ENCODE assay signal across 8 cellular contexts in the genomic region with DNA sequence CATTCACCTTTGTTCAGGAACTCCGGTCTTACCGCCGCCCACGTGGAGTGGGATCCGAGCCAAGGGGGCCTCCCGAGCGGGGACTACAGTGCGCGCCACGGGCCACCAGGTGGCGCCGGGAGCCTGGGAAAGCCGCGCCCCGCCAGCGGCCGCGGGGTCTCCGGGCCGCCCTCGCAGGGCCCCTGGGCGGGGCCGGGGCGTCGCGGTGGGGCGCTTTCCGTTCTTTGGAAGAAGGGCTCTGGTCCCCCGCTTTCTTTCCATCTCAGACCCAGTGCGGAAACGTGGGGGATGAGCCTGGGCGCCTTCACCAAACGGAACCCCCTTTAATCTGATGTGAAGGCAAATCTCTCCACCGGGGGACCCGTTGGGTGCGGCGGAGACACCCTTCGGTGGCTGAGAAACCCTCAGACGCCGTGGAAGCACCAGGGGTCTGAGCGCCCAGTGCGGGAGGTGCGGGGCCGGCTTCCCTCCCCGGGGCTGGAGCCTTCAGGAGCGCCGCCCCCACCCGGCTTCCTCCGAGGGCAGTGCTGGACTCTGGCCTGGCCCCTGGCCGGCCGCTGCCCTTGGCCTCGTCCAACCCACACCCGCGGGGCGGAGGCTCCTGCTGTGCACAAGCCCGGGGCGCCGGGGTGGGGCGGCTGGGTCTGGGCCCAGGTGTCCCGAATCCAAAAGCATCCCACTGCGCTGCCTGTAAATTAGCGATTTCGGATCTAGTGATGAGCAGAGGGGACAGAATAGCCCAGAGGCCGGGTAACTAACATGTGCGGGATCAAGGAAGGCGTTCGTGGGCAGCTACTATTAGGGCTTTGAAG. TPM values are rescaled to one million over a fixed set of nuclear protein-coding genes. Genes with fewer than 3 reads are reported as not detected.
A peak's percentile ranks its signal among the peaks of the same experiment; 100 is the strongest.
DNase-seq lines count a peak whose midpoint lies in the region; ATAC-seq, FAIRE-seq and TF ChIP-seq lines count a peak whose summit lies in the region.

No MANE protein-coding gene starts in this region.

- H3K4me2 ChIP-seq in fibroblast of lung (ENCODE audit: extremely low read depth, insufficient read depth, low read length) = peak overlapping the region; percentile 86

- H3K9ac ChIP-seq in fibroblast of lung (ENCODE audit: insufficient read depth, low read length) = peak overlapping the region; percentile 82

- FAIRE-seq in HTR-8/SVneo (lab: Jason Lieb, UNC) = no peak

- peak overlapping the region; percentile 63 to 76 (median 72) for H3K4me3 ChIP-seq in fibroblast of lung (replicated peaks in 1 of 4; ENCODE audit: control extremely low read depth in 1 of 4, insufficient read depth in 1 of 4, low read depth in 3 of 4, low read length in 4 of 4)
- H3K4me3 ChIP-seq in naive thymus-derived CD4-positive, alpha-beta T cell (ENCODE audit: low read length) = peak overlapping the region; percentile 84

- TF ChIP-seq CTCF in fibroblast of lung (conservative IDR thresholded peaks at IDR 0.05 in 1 of 2, IDR thresholded peaks at IDR 0.05 in 1 of 2; ENCODE audit: low read depth in 1 of 2, low read length in 2 of 2) = peak; percentile 59 to 67

- no peaks in the 10 kb centered on the region for H3K4me1 ChIP-seq in fibroblast of lung (ENCODE audit: control insufficient read depth, extremely low read depth, insufficient read depth, low read length)
- H3K4me1 ChIP-seq in naive thymus-derived CD4-positive, alpha-beta T cell (ENCODE audit: control insufficient read depth in 2 of 2, insufficient read depth in 2 of 2, low read length in 2 of 2) = peaks cover 4 to 11% of the 10 kb centered on the region in 2 donors

- no peaks in the 10 kb centered on the region for H3K36me3 ChIP-seq in fibroblast of lung (ENCODE audit: control insufficient read depth, insufficient read depth, low read length)
- no peaks in the 10 kb centered on the region for H3K36me3 ChIP-seq in naive thymus-derived CD4-positive, alpha-beta T cell (ENCODE audit: control insufficient read depth in 2 of 3, insufficient read depth in 3 of 3, low read length in 3 of 3)

- peak overlapping the region; percentile 58 for H2AFZ ChIP-seq in fibroblast of lung (ENCODE audit: low read length)

- H3K27ac Mint-ChIP-seq in naive thymus-derived CD4-positive, alpha-beta T cell = peak overlapping the region; percentile 33 to 90 (median 79)
- H3K27ac Mint-ChIP-seq in stimulated activated effector memory CD8-positive, alpha-beta T cell treated with anti-CD3 and anti-CD28 coated beads, Interleukin-12 subunit alpha, Interleukin-12 subunit beta, amount 100 ng/mL, for 72 hours = peak overlapping the region; percentile 63

- H3K36me3 Mint-ChIP-seq in naive thymus-derived CD4-positive, alpha-beta T cell = peaks cover 0 to 2% (median 0%) of the 10 kb centered on the region in 5 donors
- H3K36me3 Mint-ChIP-seq in stimulated activated effector memory CD8-positive, alpha-beta T cell treated with anti-CD3 and anti-CD28 coated beads, Interleukin-12 subunit alpha, Interleukin-12 subunit beta, amount 100 ng/mL, for 72 hours = peaks cover 10% of the 10 kb centered on the region

- no peaks in the 10 kb centered on the region for H4K20me1 ChIP-seq in fibroblast of lung (ENCODE audit: control insufficient read depth, extremely low read depth, insufficient read depth, low read length)

- ATAC-seq in GM21367 (IDR thresholded peaks at IDR 0.05; ENCODE audit: unreplicated experiment) = peak; percentile 87
- ATAC-seq in naive thymus-derived CD4-positive, alpha-beta T cell = peak; percentile 99
- ATAC-seq in stimulated activated effector memory CD8-positive, alpha-beta T cell treated with anti-CD3 and anti-CD28 coated beads, Interleukin-12 subunit alpha, Interleukin-12 subunit beta, amount 100 ng/mL, for 72 hours = peak; percentile 96

- peak; percentile 43 for DNase-seq in DMS 273 treated with DMSO at 0.1 percent for 48 hours (lab: John Stamatoyannopoulos, UW)
- peak; percentile 85 for DNase-seq in HTR-8/SVneo (ENCODE audit: insufficient read length, low spot score)
- DNase-seq in activated T-helper 1 cell treated with Interleukin-2 at 50 U/mL for 16 hours (ENCODE audit: low read depth) = peak; percentile 82
- peak; percentile 70 to 71 for DNase-seq in fibroblast of lung (ENCODE audit: low read depth in 2 of 2)
- DNase-seq in naive thymus-derived CD4-positive, alpha-beta T cell = peak; percentile 86 to 96 (median 91)
- DNase-seq in stimulated activated effector memory CD8-positive, alpha-beta T cell treated with anti-CD3 and anti-CD28 coated beads, Interleukin-12 subunit alpha, Interleukin-12 subunit beta, amount 100 ng/mL, for 72 hours (ENCODE audit: low spot score in 2 of 2) = peak; percentile 92 to 93

- peak overlapping the region; percentile 86 for H3K27ac ChIP-seq in fibroblast of lung (ENCODE audit: insufficient read depth, low read length)
- peak overlapping the region; percentile 67 for H3K27ac ChIP-seq in naive thymus-derived CD4-positive, alpha-beta T cell (ENCODE audit: low read depth, low read length)

- CTCF ChIA-PET in naive thymus-derived CD4-positive, alpha-beta T cell (lab: Charles Lee) = interaction anchor here (0.5 to 5.6 kb wide), 10 partner anchors 11 to 459 kb away, joined by 3 to 56 read pairs (median 6); a partner anchor contains a TSS

- H3K27me3 ChIP-seq in fibroblast of lung (ENCODE audit: control insufficient read depth, insufficient read depth, low read length) = no peaks in the 10 kb centered on the region
- H3K27me3 ChIP-seq in naive thymus-derived CD4-positive, alpha-beta T cell (ENCODE audit: control insufficient read depth in 2 of 2, insufficient read depth in 2 of 2, low read length in 2 of 2) = no peaks in the 10 kb centered on the region

- POLR2A ChIA-PET in naive thymus-derived CD4-positive, alpha-beta T cell (lab: Charles Lee) = interaction anchor here (1.0 to 3.8 kb wide), 8 partner anchors 44 to 460 kb away, joined by 3 to 32 read pairs (median 8); a partner anchor contains a TSS

- peaks cover 5 to 20% (median 10%) of the 10 kb centered on the region in 7 donors for H3K4me1 Mint-ChIP-seq in naive thymus-derived CD4-positive, alpha-beta T cell
- peaks cover 22% of the 10 kb centered on the region for H3K4me1 Mint-ChIP-seq in stimulated activated effector memory CD8-positive, alpha-beta T cell treated with anti-CD3 and anti-CD28 coated beads, Interleukin-12 subunit alpha, Interleukin-12 subunit beta, amount 100 ng/mL, for 72 hours

- H3K4me3 Mint-ChIP-seq in naive thymus-derived CD4-positive, alpha-beta T cell = peak overlapping the region; percentile 51 to 87 (median 84)
- peak overlapping the region; percentile 64 for H3K4me3 Mint-ChIP-seq in stimulated activated effector memory CD8-positive, alpha-beta T cell treated with anti-CD3 and anti-CD28 coated beads, Interleukin-12 subunit alpha, Interleukin-12 subunit beta, amount 100 ng/mL, for 72 hours

- peaks cover 0 to 2% (median 0%) of the 10 kb centered on the region in 11 donors for H3K9me3 Mint-ChIP-seq in naive thymus-derived CD4-positive, alpha-beta T cell
- H3K9me3 Mint-ChIP-seq in stimulated activated effector memory CD8-positive, alpha-beta T cell treated with anti-CD3 and anti-CD28 coated beads, Interleukin-12 subunit alpha, Interleukin-12 subunit beta, amount 100 ng/mL, for 72 hours = no peaks in the 10 kb centered on the region

- H3K9me3 ChIP-seq in fibroblast of lung (ENCODE audit: control insufficient read depth, insufficient read depth, low read depth, low read length) = no peaks in the 10 kb centered on the region
- H3K9me3 ChIP-seq in naive thymus-derived CD4-positive, alpha-beta T cell (ENCODE audit: control insufficient read depth in 2 of 3, low read length in 3 of 3) = no peaks in the 10 kb centered on the region

- H3K27me3 Mint-ChIP-seq in naive thymus-derived CD4-positive, alpha-beta T cell = no peaks in the 10 kb centered on the region

- H3K79me2 ChIP-seq in fibroblast of lung (ENCODE audit: control insufficient read depth, insufficient read depth, low read length) = no peaks in the 10 kb centered on the region

- intact Hi-C loops in naive thymus-derived CD4-positive, alpha-beta T cell (cut with micrococcal nuclease) = loop anchor here (1.0 to 5.0 kb wide), 8 partner anchors 17 to 461 kb away; a partner anchor contains a TSS

TF ChIP-seq in PFSK-1, 5 proteins besides CTCF, POLR2A, EP300 and RAD21 (continues in another document):
- TF ChIP-seq TAF1 (IDR thresholded peaks at IDR 0.05; ENCODE audit: borderline replicate concordance, insufficient read depth, low read length) (no peak), POLR2AphosphoS5 (IDR thresholded peaks at IDR 0.05; ENCODE audit: low read depth, low read length) (0 out of 2 replicates have a peak, but pooled peaks have one; percentile 27), SIN3A (IDR thresholded peaks at IDR 0.05; ENCODE audit: borderline replicate concordance, insufficient read depth, low read length) (no peak)
- TF ChIP-seq, protein P1, sequence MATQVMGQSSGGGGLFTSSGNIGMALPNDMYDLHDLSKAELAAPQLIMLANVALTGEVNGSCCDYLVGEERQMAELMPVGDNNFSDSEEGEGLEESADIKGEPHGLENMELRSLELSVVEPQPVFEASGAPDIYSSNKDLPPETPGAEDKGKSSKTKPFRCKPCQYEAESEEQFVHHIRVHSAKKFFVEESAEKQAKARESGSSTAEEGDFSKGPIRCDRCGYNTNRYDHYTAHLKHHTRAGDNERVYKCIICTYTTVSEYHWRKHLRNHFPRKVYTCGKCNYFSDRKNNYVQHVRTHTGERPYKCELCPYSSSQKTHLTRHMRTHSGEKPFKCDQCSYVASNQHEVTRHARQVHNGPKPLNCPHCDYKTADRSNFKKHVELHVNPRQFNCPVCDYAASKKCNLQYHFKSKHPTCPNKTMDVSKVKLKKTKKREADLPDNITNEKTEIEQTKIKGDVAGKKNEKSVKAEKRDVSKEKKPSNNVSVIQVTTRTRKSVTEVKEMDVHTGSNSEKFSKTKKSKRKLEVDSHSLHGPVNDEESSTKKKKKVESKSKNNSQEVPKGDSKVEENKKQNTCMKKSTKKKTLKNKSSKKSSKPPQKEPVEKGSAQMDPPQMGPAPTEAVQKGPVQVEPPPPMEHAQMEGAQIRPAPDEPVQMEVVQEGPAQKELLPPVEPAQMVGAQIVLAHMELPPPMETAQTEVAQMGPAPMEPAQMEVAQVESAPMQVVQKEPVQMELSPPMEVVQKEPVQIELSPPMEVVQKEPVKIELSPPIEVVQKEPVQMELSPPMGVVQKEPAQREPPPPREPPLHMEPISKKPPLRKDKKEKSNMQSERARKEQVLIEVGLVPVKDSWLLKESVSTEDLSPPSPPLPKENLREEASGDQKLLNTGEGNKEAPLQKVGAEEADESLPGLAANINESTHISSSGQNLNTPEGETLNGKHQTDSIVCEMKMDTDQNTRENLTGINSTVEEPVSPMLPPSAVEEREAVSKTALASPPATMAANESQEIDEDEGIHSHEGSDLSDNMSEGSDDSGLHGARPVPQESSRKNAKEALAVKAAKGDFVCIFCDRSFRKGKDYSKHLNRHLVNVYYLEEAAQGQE (IDR thresholded peaks at IDR 0.05; ENCODE audit: insufficient read depth in 1 of 2, low read depth in 2 of 2, low read length in 2 of 2) = no peak

RNA-seq across cellular contexts. Expression of a gene that starts 44.6 kb away (rescaled TPM):
- polyA plus RNA-seq in PFSK-1 (2012; ENCODE audit: insufficient read length, low read depth) = 96.5 TPM
- total RNA-seq in fibroblast of lung = 24.4 and 28.2 TPM in 2 replicates
- polyA plus RNA-seq in fibroblast of lung = 220 and 228 TPM in 2 replicates
- polyA plus RNA-seq in fibroblast of lung (2012) = 91.6 and 105 TPM in 2 replicates
- 85.1 and 104 TPM in 2 replicates for polyA minus RNA-seq in fibroblast of lung (ENCODE audit: low replicate concordance)
- total RNA-seq in naive thymus-derived CD4-positive, alpha-beta T cell = 10 to 100 TPM; 65.2 to 79.2 (median 73.2) TPM
- 100 to 1,000 TPM in 1 of 2 donors, 10 to 100 TPM in 1; 93.5 to 104 TPM for polyA plus RNA-seq in naive thymus-derived CD4-positive, alpha-beta T cell

Comparison
In these comparisons a context has a peak if more than half of its experiments do, and no peak if none do; other contexts are left out.
1. Peak in every context shown above with its lines: DNase-seq, ATAC-seq, H3K4me3 ChIP-seq and H3K27ac ChIP-seq.